Comparison of ENCODE assay signal across 1 cellular context in the genomic region with DNA sequence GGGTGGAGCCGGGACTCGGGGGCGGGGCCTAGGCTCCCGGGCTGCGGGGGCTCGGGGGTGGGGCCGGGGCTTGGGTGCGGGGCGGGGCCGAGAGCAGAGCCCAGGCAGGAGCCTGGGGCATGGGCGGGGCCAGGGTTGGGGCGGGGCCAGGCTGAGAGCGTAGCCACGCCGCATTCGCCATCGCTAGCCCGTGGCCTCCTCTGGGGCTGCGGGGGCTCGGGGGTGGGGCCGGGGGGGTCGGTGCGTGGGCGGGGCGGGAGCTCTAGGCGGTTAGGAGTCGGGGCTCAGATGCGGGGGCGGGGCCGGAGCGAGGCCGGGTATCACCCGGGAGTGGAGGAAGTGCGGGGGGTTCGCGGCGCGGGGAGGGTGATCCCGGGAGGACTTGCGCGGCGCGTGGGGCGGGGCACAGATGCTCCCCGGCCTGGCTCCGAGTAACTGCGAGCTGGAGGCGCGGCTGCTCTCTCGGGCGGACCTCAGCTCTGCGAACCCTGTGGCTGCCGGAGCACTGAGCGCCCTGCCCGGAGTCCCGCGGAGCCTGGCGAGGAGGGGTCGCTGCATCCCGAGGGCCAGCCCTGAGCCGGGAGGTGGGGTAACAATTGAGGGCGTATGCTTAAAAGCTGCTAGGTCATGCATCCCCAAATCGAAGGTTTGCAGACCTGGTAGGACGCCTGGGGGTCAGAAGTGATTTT.
TF ChIP-seq lines count a peak whose summit lies in the region.

No MANE protein-coding gene starts in this region.

TF ChIP-seq in K562, 482 proteins besides CTCF, POLR2A, EP300 and RAD21 (continued from another document and continues in another):
- TF ChIP-seq, protein P1, sequence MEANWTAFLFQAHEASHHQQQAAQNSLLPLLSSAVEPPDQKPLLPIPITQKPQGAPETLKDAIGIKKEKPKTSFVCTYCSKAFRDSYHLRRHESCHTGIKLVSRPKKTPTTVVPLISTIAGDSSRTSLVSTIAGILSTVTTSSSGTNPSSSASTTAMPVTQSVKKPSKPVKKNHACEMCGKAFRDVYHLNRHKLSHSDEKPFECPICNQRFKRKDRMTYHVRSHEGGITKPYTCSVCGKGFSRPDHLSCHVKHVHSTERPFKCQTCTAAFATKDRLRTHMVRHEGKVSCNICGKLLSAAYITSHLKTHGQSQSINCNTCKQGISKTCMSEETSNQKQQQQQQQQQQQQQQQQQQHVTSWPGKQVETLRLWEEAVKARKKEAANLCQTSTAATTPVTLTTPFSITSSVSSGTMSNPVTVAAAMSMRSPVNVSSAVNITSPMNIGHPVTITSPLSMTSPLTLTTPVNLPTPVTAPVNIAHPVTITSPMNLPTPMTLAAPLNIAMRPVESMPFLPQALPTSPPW (CRISPR knock-in tag; IDR thresholded peaks at IDR 0.05) = peak; percentile 100
- TF ChIP-seq ZNF175 (CRISPR knock-in tag; IDR thresholded peaks at IDR 0.05; ENCODE audit: low read depth) = no peak
- TF ChIP-seq, protein P2, sequence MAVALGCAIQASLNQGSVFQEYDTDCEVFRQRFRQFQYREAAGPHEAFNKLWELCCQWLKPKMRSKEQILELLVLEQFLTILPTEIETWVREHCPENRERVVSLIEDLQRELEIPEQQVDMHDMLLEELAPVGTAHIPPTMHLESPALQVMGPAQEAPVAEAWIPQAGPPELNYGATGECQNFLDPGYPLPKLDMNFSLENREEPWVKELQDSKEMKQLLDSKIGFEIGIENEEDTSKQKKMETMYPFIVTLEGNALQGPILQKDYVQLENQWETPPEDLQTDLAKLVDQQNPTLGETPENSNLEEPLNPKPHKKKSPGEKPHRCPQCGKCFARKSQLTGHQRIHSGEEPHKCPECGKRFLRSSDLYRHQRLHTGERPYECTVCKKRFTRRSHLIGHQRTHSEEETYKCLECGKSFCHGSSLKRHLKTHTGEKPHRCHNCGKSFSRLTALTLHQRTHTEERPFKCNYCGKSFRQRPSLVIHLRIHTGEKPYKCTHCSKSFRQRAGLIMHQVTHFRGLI (CRISPR knock-in tag; IDR thresholded peaks at IDR 0.05) = no peak
- TF ChIP-seq HDAC8 (tag; IDR thresholded peaks at IDR 0.05) = no peak
- TF ChIP-seq, protein P3, sequence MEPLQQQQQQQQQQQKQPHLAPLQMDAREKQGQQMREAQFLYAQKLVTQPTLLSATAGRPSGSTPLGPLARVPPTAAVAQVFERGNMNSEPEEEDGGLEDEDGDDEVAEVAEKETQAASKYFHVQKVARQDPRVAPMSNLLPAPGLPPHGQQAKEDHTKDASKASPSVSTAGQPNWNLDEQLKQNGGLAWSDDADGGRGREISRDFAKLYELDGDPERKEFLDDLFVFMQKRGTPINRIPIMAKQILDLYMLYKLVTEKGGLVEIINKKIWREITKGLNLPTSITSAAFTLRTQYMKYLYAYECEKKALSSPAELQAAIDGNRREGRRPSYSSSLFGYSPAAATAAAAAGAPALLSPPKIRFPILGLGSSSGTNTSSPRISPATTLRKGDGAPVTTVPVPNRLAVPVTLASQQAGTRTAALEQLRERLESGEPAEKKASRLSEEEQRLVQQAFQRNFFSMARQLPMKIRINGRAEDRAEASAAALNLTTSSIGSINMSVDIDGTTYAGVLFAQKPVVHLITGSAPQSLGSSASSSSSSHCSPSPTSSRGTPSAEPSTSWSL (CRISPR knock-in tag; IDR thresholded peaks at IDR 0.05; ENCODE audit: borderline replicate concordance) = 0 out of 2 replicates have a peak, but pooled peaks have one; percentile 81
- TF ChIP-seq EWSR1 (IDR thresholded peaks at IDR 0.05; ENCODE audit: borderline replicate concordance, low read depth, partially characterized antibody) = no peak
- no peak for TF ChIP-seq COPS2 (conservative IDR thresholded peaks at IDR 0.05)
- TF ChIP-seq MEF2A (IDR thresholded peaks at IDR 0.05; ENCODE audit: control insufficient read depth, low read depth, low read length) = no peak
- no peak for TF ChIP-seq NUFIP1 (IDR thresholded peaks at IDR 0.05; ENCODE audit: partially characterized antibody)
- 0 out of 2 replicates have a peak, but pooled peaks have one; percentile 37 for TF ChIP-seq ELF2 (CRISPR knock-in tag; IDR thresholded peaks at IDR 0.05)
- peak; percentile 92 for TF ChIP-seq ERF (CRISPR knock-in tag; IDR thresholded peaks at IDR 0.05)
- 0 out of 2 replicates have a peak, but pooled peaks have one; percentile 54 for TF ChIP-seq MIER1 (IDR thresholded peaks at IDR 0.05; ENCODE audit: low read depth)
- no peak for TF ChIP-seq ZNF431 (CRISPR knock-in tag; IDR thresholded peaks at IDR 0.05)
- peak; percentile 72; the same call in 1 of the 2 replicates for TF ChIP-seq KLF13 (tag; IDR thresholded peaks at IDR 0.05; ENCODE audit: borderline replicate concordance, low read depth)
- no peak for TF ChIP-seq BCL6 (CRISPR knock-in tag; IDR thresholded peaks at IDR 0.05)
- no peak for TF ChIP-seq ZNF586 (CRISPR knock-in tag; conservative IDR thresholded peaks at IDR 0.05)
- TF ChIP-seq, protein P4, sequence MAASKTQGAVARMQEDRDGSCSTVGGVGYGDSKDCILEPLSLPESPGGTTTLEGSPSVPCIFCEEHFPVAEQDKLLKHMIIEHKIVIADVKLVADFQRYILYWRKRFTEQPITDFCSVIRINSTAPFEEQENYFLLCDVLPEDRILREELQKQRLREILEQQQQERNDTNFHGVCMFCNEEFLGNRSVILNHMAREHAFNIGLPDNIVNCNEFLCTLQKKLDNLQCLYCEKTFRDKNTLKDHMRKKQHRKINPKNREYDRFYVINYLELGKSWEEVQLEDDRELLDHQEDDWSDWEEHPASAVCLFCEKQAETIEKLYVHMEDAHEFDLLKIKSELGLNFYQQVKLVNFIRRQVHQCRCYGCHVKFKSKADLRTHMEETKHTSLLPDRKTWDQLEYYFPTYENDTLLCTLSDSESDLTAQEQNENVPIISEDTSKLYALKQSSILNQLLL (CRISPR knock-in tag; IDR thresholded peaks at IDR 0.05; ENCODE audit: borderline replicate concordance) = no peak
- TF ChIP-seq, protein P5, sequence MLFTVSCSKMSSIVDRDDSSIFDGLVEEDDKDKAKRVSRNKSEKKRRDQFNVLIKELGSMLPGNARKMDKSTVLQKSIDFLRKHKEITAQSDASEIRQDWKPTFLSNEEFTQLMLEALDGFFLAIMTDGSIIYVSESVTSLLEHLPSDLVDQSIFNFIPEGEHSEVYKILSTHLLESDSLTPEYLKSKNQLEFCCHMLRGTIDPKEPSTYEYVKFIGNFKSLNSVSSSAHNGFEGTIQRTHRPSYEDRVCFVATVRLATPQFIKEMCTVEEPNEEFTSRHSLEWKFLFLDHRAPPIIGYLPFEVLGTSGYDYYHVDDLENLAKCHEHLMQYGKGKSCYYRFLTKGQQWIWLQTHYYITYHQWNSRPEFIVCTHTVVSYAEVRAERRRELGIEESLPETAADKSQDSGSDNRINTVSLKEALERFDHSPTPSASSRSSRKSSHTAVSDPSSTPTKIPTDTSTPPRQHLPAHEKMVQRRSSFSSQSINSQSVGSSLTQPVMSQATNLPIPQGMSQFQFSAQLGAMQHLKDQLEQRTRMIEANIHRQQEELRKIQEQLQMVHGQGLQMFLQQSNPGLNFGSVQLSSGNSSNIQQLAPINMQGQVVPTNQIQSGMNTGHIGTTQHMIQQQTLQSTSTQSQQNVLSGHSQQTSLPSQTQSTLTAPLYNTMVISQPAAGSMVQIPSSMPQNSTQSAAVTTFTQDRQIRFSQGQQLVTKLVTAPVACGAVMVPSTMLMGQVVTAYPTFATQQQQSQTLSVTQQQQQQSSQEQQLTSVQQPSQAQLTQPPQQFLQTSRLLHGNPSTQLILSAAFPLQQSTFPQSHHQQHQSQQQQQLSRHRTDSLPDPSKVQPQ (CRISPR knock-in tag; IDR thresholded peaks at IDR 0.05; ENCODE audit: borderline replicate concordance) = no peak
- peak; percentile 87; the same call in 1 of the 2 replicates for TF ChIP-seq NR4A1 (CRISPR knock-in tag; IDR thresholded peaks at IDR 0.05)
- TF ChIP-seq NR4A1 (tag; IDR thresholded peaks at IDR 0.05) = no peak
- TF ChIP-seq, protein P6, sequence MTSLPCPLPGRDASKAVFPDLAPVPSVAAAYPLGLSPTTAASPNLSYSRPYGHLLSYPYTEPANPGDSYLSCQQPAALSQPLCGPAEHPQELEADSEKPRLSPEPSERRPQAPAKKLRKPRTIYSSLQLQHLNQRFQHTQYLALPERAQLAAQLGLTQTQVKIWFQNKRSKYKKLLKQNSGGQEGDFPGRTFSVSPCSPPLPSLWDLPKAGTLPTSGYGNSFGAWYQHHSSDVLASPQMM (CRISPR knock-in tag; IDR thresholded peaks at IDR 0.05) = no peak
- peak; percentile 69; the same call in 1 of the 2 replicates for TF ChIP-seq DPF2 (IDR thresholded peaks at IDR 0.05)
- peak in 1 of 2 experiments; percentile 74; a peak in 3 of 4 replicates for TF ChIP-seq NONO (IDR thresholded peaks at IDR 0.05; ENCODE audit: low read depth in 2 of 2, low read length in 1 of 2)
- peak; percentile 64; the same call in 1 of the 2 replicates for TF ChIP-seq TRIM28 (IDR thresholded peaks at IDR 0.05)
- TF ChIP-seq RB1 (IDR thresholded peaks at IDR 0.05; ENCODE audit: low read depth) = peak; percentile 77
- TF ChIP-seq TAF1 (IDR thresholded peaks at IDR 0.05; ENCODE audit: control insufficient read depth, extremely low read depth, insufficient read depth, low read length, severe bottlenecking) = no peak
- TF ChIP-seq, protein P7, sequence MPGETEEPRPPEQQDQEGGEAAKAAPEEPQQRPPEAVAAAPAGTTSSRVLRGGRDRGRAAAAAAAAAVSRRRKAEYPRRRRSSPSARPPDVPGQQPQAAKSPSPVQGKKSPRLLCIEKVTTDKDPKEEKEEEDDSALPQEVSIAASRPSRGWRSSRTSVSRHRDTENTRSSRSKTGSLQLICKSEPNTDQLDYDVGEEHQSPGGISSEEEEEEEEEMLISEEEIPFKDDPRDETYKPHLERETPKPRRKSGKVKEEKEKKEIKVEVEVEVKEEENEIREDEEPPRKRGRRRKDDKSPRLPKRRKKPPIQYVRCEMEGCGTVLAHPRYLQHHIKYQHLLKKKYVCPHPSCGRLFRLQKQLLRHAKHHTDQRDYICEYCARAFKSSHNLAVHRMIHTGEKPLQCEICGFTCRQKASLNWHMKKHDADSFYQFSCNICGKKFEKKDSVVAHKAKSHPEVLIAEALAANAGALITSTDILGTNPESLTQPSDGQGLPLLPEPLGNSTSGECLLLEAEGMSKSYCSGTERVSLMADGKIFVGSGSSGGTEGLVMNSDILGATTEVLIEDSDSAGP (CRISPR knock-in tag; IDR thresholded peaks at IDR 0.05) = no peak
- 0 out of 4 replicates have a peak, but pooled peaks of 1 of the 2 experiments have one; percentile 35 for TF ChIP-seq TEAD1 (CRISPR knock-in tag; IDR thresholded peaks at IDR 0.05)
- TF ChIP-seq TARDBP (IDR thresholded peaks at IDR 0.05) = no peak
- TF ChIP-seq CBX1 (IDR thresholded peaks at IDR 0.05; ENCODE audit: low read depth) = 0 out of 2 replicates have a peak, but pooled peaks have one; percentile 70
- TF ChIP-seq ZFP1 (CRISPR knock-in tag; IDR thresholded peaks at IDR 0.05) = 0 out of 2 replicates have a peak, but pooled peaks have one; percentile 30
- no peak for TF ChIP-seq GATAD2B (IDR thresholded peaks at IDR 0.05; ENCODE audit: borderline replicate concordance)
- TF ChIP-seq, protein P8, sequence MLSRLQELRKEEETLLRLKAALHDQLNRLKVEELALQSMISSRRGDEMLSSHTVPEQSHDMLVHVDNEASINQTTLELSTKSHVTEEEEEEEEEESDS (CRISPR knock-in tag; IDR thresholded peaks at IDR 0.05) = no peak
- 0 out of 2 replicates have a peak, but pooled peaks have one; percentile 42 for TF ChIP-seq BCOR (IDR thresholded peaks at IDR 0.05)
- no peak for TF ChIP-seq HMGN3 (IDR thresholded peaks at IDR 0.05; ENCODE audit: borderline replicate concordance, extremely low read depth, insufficient read length, low read depth, low read length)
- TF ChIP-seq ZNF75A (CRISPR knock-in tag; IDR thresholded peaks at IDR 0.05) = no peak
- peak; percentile 94 to 96 for TF ChIP-seq MAZ (CRISPR knock-in tag; conservative IDR thresholded peaks at IDR 0.05 in 1 of 2, IDR thresholded peaks at IDR 0.05 in 1 of 2)
- TF ChIP-seq ESRRA (IDR thresholded peaks at IDR 0.05; ENCODE audit: borderline replicate concordance, low read depth) = no peak; the same call in 1 of the 2 replicates
- peak; percentile 83 for TF ChIP-seq ZNF316 (IDR thresholded peaks at IDR 0.05)
- TF ChIP-seq MCM7 (IDR thresholded peaks at IDR 0.05) = no peak
- no peak for TF ChIP-seq ZNF274 (IDR thresholded peaks at IDR 0.05; ENCODE audit: borderline replicate concordance, low read depth, low read length)
- peak; percentile 75; the same call in 1 of the 2 replicates for TF ChIP-seq SP1 (CRISPR knock-in tag; IDR thresholded peaks at IDR 0.05)
- TF ChIP-seq CBFA2T3 (IDR thresholded peaks at IDR 0.05) = peak; percentile 21
- TF ChIP-seq ZNF282 (CRISPR knock-in tag; IDR thresholded peaks at IDR 0.05) = no peak
- 0 out of 4 replicates have a peak, but pooled peaks of 1 of the 2 experiments have one; percentile 33 for TF ChIP-seq SIN3A (IDR thresholded peaks at IDR 0.05; ENCODE audit: borderline replicate concordance in 2 of 2, control insufficient read depth in 1 of 2, low read depth in 2 of 2, low read length in 2 of 2)
- peak in 1 of 2 experiments; percentile 32; a peak in 2 of 4 replicates for TF ChIP-seq KDM1A (IDR thresholded peaks at IDR 0.05)
- TF ChIP-seq RHOXF2B (CRISPR knock-in tag; conservative IDR thresholded peaks at IDR 0.05) = no peak
- peak; percentile 64 for TF ChIP-seq SUPT5H (IDR thresholded peaks at IDR 0.05)
- TF ChIP-seq ARID1B (IDR thresholded peaks at IDR 0.05) = peak; percentile 44
- TF ChIP-seq BHLHE40 (IDR thresholded peaks at IDR 0.05; ENCODE audit: low read length) = peak; percentile 2; the same call in 1 of the 2 replicates
- no peak for TF ChIP-seq NR3C1 (CRISPR knock-in tag; IDR thresholded peaks at IDR 0.05)
- peak; percentile 76 for TF ChIP-seq SOX6 (IDR thresholded peaks at IDR 0.05)
- TF ChIP-seq CTBP1 (IDR thresholded peaks at IDR 0.05; ENCODE audit: borderline replicate concordance) = peak; percentile 94
- TF ChIP-seq, protein P9, sequence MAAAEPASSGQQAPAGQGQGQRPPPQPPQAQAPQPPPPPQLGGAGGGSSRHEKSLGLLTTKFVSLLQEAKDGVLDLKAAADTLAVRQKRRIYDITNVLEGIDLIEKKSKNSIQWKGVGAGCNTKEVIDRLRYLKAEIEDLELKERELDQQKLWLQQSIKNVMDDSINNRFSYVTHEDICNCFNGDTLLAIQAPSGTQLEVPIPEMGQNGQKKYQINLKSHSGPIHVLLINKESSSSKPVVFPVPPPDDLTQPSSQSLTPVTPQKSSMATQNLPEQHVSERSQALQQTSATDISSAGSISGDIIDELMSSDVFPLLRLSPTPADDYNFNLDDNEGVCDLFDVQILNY (CRISPR knock-in tag; IDR thresholded peaks at IDR 0.05) = 0 out of 2 replicates have a peak, but pooled peaks have one; percentile 60
- peak; percentile 70 for TF ChIP-seq MYC (IDR thresholded peaks at IDR 0.05; ENCODE audit: low read depth, low read length)
- 0 out of 2 replicates have a peak, but pooled peaks have one; percentile 18 for TF ChIP-seq MYC (CRISPR knock-in tag; IDR thresholded peaks at IDR 0.05; ENCODE audit: borderline replicate concordance, low read depth)
- no peak for TF ChIP-seq HMG20A (CRISPR knock-in tag; conservative IDR thresholded peaks at IDR 0.05)
